In genomic region chr11:45771942-45772522, GRCh38 we compare ENCODE assay signal across 1 cellular context.
TF ChIP-seq lines count a peak whose summit lies in the region.

No MANE protein-coding gene starts in this region.

TF ChIP-seq in HEK293, 187 proteins besides CTCF, POLR2A, EP300 and RAD21 (continued from another document):
- TF ChIP-seq ZSCAN30 (tag by site-specific recombination; IDR thresholded peaks at IDR 0.05) = peak; percentile 60; the same call in 1 of the 2 replicates
- no peak for TF ChIP-seq ZNF488 (tag by site-specific recombination; IDR thresholded peaks at IDR 0.05)
- TF ChIP-seq TSHZ1 (tag by site-specific recombination; IDR thresholded peaks at IDR 0.05; ENCODE audit: borderline replicate concordance) = no peak
- 0 out of 2 replicates have a peak, but pooled peaks have one; percentile 14 for TF ChIP-seq KLF10 (tag by site-specific recombination; IDR thresholded peaks at IDR 0.05)
- peak; percentile 67; the same call in 1 of the 2 replicates for TF ChIP-seq SCRT2 (tag by site-specific recombination; IDR thresholded peaks at IDR 0.05)
- peak; percentile 31; the same call in 1 of the 2 replicates for TF ChIP-seq ZNF660 (tag by site-specific recombination; IDR thresholded peaks at IDR 0.05)
- TF ChIP-seq PATZ1 (tag by site-specific recombination; IDR thresholded peaks at IDR 0.05) = 0 out of 2 replicates have a peak, but pooled peaks have one; percentile 32
- 0 out of 2 replicates have a peak, but pooled peaks have one; percentile 42 for TF ChIP-seq SCRT1 (tag by site-specific recombination; IDR thresholded peaks at IDR 0.05; ENCODE audit: borderline replicate concordance)
- no peak for TF ChIP-seq ZSCAN23 (tag by site-specific recombination; IDR thresholded peaks at IDR 0.05)
- peak; percentile 83 for TF ChIP-seq ZNF654 (tag by site-specific recombination; IDR thresholded peaks at IDR 0.05; ENCODE audit: low read depth)
- TF ChIP-seq ZFHX2 (tag by site-specific recombination; conservative IDR thresholded peaks at IDR 0.05) = peak; percentile 61
- TF ChIP-seq KLF8 (tag by site-specific recombination; IDR thresholded peaks at IDR 0.05) = 0 out of 2 replicates have a peak, but pooled peaks have one; percentile 25
- TF ChIP-seq ZNF324 (tag by site-specific recombination; IDR thresholded peaks at IDR 0.05) = no peak
- 0 out of 2 replicates have a peak, but pooled peaks have one; percentile 15 for TF ChIP-seq ZNF501 (tag by site-specific recombination; IDR thresholded peaks at IDR 0.05)
- TF ChIP-seq ZNF549 (tag by site-specific recombination; IDR thresholded peaks at IDR 0.05) = no peak
- TF ChIP-seq MEIS1 (CRISPR knock-in tag; IDR thresholded peaks at IDR 0.05; ENCODE audit: borderline replicate concordance) = no peak
- TF ChIP-seq ZNF23 (tag by site-specific recombination; IDR thresholded peaks at IDR 0.05; ENCODE audit: borderline replicate concordance) = no peak
- no peak for TF ChIP-seq ZNF292 (tag by site-specific recombination; IDR thresholded peaks at IDR 0.05; ENCODE audit: borderline replicate concordance, low read depth)
- 0 out of 2 replicates have a peak, but pooled peaks have one; percentile 38 for TF ChIP-seq IKZF3 (tag by site-specific recombination; IDR thresholded peaks at IDR 0.05)
- no peak for TF ChIP-seq RBAK (tag by site-specific recombination; IDR thresholded peaks at IDR 0.05)
- TF ChIP-seq PRDM4 (tag by site-specific recombination; IDR thresholded peaks at IDR 0.05) = no peak
- TF ChIP-seq ZNF580 (tag by site-specific recombination; IDR thresholded peaks at IDR 0.05) = no peak
- peak; percentile 20; the same call in 1 of the 2 replicates for TF ChIP-seq ZNF629 (tag by site-specific recombination; IDR thresholded peaks at IDR 0.05)
- no peak for TF ChIP-seq ZNF155 (tag by site-specific recombination; IDR thresholded peaks at IDR 0.05)
- 0 out of 2 replicates have a peak, but pooled peaks have one; percentile 10 for TF ChIP-seq ZNF600 (tag by site-specific recombination; IDR thresholded peaks at IDR 0.05)
- TF ChIP-seq WT1 (tag by site-specific recombination; IDR thresholded peaks at IDR 0.05) = no peak
- TF ChIP-seq BCL11A (tag by site-specific recombination; IDR thresholded peaks at IDR 0.05; ENCODE audit: low read depth) = no peak
- TF ChIP-seq GLIS1 (tag by site-specific recombination; IDR thresholded peaks at IDR 0.05) = peak; percentile 66
- TF ChIP-seq ZIC2 (tag by site-specific recombination; IDR thresholded peaks at IDR 0.05) = peak; percentile 37; the same call in 1 of the 2 replicates
- TF ChIP-seq ZNF423 (tag by site-specific recombination; IDR thresholded peaks at IDR 0.05) = 0 out of 2 replicates have a peak, but pooled peaks have one; percentile 14
- peak; percentile 57; the same call in 1 of the 2 replicates for TF ChIP-seq GLIS2 (tag by site-specific recombination; IDR thresholded peaks at IDR 0.05)
- peak; percentile 40; the same call in 1 of the 2 replicates for TF ChIP-seq ZBTB11 (tag by site-specific recombination; conservative IDR thresholded peaks at IDR 0.05; ENCODE audit: low read depth)
